Comparison of ENCODE assay signal across 7 cellular contexts in the genomic region with DNA sequence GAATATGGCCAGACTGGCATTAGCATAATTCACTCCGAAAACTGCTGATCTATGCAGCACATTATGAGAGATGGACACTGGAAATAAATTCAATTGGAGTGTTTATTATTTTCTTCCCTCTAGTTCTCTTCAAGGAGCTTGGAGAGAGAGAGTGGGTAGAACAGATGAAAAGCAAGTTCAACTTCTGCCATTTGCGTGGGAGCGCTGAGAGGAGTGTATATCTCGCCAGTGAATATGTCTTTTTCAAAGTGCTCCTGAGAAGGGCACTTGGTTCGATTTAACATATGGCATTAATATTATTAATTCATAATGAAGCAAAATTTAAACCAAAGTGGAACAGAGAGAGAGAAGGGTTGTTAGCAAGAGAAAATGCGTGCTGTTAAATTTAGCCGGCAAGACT.
"Had no signal": no experiment of that assay in that cellular context is flagged by ENCODE, and none has a peak within 500 bp of the region (broad histone marks: within the 10 kb centered on the region; RNA-seq: fewer than 3 reads in every experiment).

No MANE protein-coding gene starts in this region.

- H2AFZ ChIP-seq: GM23338 had no signal

- H3K4me3 ChIP-seq: GM23338, K562 had no signal

- DNase-seq: H9, HCEC 1CT, HFFc6, IMR-90, KG1 had no signal

- H3K4me2 ChIP-seq: GM23338 had no signal
